Comparison of ENCODE assay signal across 15 cellular contexts in genomic region chr1:151537112-151537511, GRCh38. TPM values are rescaled to one million over a fixed set of nuclear protein-coding genes. Genes with fewer than 3 reads are reported as not detected.
A peak's percentile ranks its signal among the peaks of the same experiment; 100 is the strongest.
DNase-seq lines count a peak whose midpoint lies in the region; ATAC-seq, FAIRE-seq and TF ChIP-seq lines count a peak whose summit lies in the region.
"Had no signal": no experiment of that assay in that cellular context is flagged by ENCODE, and none has a peak within 500 bp of the region (broad histone marks: within the 10 kb centered on the region; RNA-seq: fewer than 3 reads in every experiment).

No MANE protein-coding gene starts in this region.

- H3K4me3 Mint-ChIP-seq in type B pancreatic cell = no peak overlapping the region
- H3K4me3 Mint-ChIP-seq: activated CD8-positive, alpha-beta T cell treated with anti-CD3 and anti-CD28 coated beads, Interleukin-2, amount 10 ng/mL, durations not matched to agents 7 days and 5 days; activated naive CD8-positive, alpha-beta T cell; stimulated activated naive B cell treated with anti-CD40 and anti-IgM and Interleukin-4, amounts not matched to agents 10 μg/mL and 1 μg/mL and 100 μg/mL, for 72 hours had no signal

- TF ChIP-seq EP300 in HepG2 (IDR thresholded peaks at IDR 0.05; ENCODE audit: low read depth in 2 of 2, low read length in 2 of 2) (no peak), HepG2 (CRISPR knock-in tag; IDR thresholded peaks at IDR 0.05; ENCODE audit: borderline replicate concordance) (no peak)

- H3K9ac ChIP-seq in HepG2 (ENCODE audit: insufficient read depth, low read depth, low read length) = no peak overlapping the region

- no peaks in the 10 kb centered on the region for H4K20me1 ChIP-seq in HepG2 (ENCODE audit: insufficient read depth, low read length)

- no peak for TF ChIP-seq POLR2A in HepG2 (IDR thresholded peaks at IDR 0.05; ENCODE audit: insufficient read depth in 1 of 2, low read depth in 2 of 2, low read length in 2 of 2)
- TF ChIP-seq POLR2A in right lobe of liver (IDR thresholded peaks at IDR 0.05) = no peak

- peaks cover 9% of the 10 kb centered on the region for H3K4me1 Mint-ChIP-seq in type B pancreatic cell (ENCODE audit: unreplicated experiment)

- DNase-seq in HepG2 (ENCODE audit: low spot score) (no peak), right lobe of liver (no peak), T1000 (lab: John Stamatoyannopoulos, UW) (peak; percentile 61), fibroblast of the aortic adventitia (ENCODE audit: low read depth) (peak; percentile 97), type B pancreatic cell (ENCODE audit: extremely low spot score, unreplicated experiment) (no peak), NCI-H1048 (lab: John Stamatoyannopoulos, UW) (no peak), HAP-1 (ENCODE audit: low spot score in 2 of 2) (no peak), DMS114 treated with DMSO at 0.1 percent for 48 hours (lab: John Stamatoyannopoulos, UW; ENCODE audit: unreplicated experiment) (no peak)
- DNase-seq: activated CD8-positive, alpha-beta T cell treated with anti-CD3 and anti-CD28 coated beads, Interleukin-2, amount 10 ng/mL, durations not matched to agents 7 days and 5 days; H7; kidney; NCI-H526 treated with DMSO at 0.1 percent for 48 hours; stimulated activated naive B cell treated with anti-CD40 and anti-IgM and Interleukin-4, amounts not matched to agents 10 μg/mL and 1 μg/mL and 100 μg/mL, for 72 hours had no signal

- WGBS in HepG2 (ENCODE audit: low lambda C conversion rate) = 76% methylated on average over 9 of the region's 9 CpGs
- 71% methylated on average over 9 of the region's 9 CpGs for WGBS in right lobe of liver (ENCODE audit: insufficient coverage, low coverage, low lambda C conversion rate, missing lambda C conversion rate)

- ATAC-seq in HepG2 (no peak), right lobe of liver (no peak)
- ATAC-seq: activated CD8-positive, alpha-beta T cell treated with anti-CD3 and anti-CD28 coated beads, Interleukin-2, amount 10 ng/mL, durations not matched to agents 7 days and 5 days; stimulated activated naive B cell treated with anti-CD40 and anti-IgM and Interleukin-4, amounts not matched to agents 10 μg/mL and 1 μg/mL and 100 μg/mL, for 72 hours had no signal

- intact Hi-C loops in HepG2 (cut with micrococcal nuclease; ENCODE audit: unreplicated experiment) = no loop called here
- intact Hi-C loops in right lobe of liver (cut with DNase I) = loop anchor here in 1 of 2 donors (10.0 kb wide), 1 partner anchor 92 kb away; no protein-coding TSS in a partner anchor

- no peaks in the 10 kb centered on the region for H3K27me3 Mint-ChIP-seq in type B pancreatic cell

- peaks cover 9% of the 10 kb centered on the region for H3K79me2 ChIP-seq in HepG2 (ENCODE audit: insufficient read depth, low read length)

- no peak for FAIRE-seq in HepG2 (lab: Jason Lieb, UNC)
- FAIRE-seq: kidney had no signal

- no peak for TF ChIP-seq CTCF in HepG2 (CRISPR knock-in tag; IDR thresholded peaks at IDR 0.05)
- TF ChIP-seq CTCF in right lobe of liver (IDR thresholded peaks at IDR 0.05) = no peak
- no peak for TF ChIP-seq CTCF in fibroblast of the aortic adventitia (IDR thresholded peaks at IDR 0.05; ENCODE audit: insufficient read depth, low read length)
- TF ChIP-seq CTCF in type B pancreatic cell (conservative IDR thresholded peaks at IDR 0.05) = no peak

- H3K27ac ChIP-seq in HepG2 (ENCODE audit: extremely low read length, insufficient read depth, low read length) (no peak overlapping the region), right lobe of liver (no peak overlapping the region)

- H3K9me3 Mint-ChIP-seq in type B pancreatic cell = no peaks in the 10 kb centered on the region
- H3K9me3 Mint-ChIP-seq: neural crest cell; stimulated activated naive B cell treated with anti-CD40 and anti-IgM and Interleukin-4, amounts not matched to agents 10 μg/mL and 1 μg/mL and 100 μg/mL, for 72 hours had no signal

- H3K4me3 ChIP-seq in HepG2 (replicated peaks in 1 of 3; ENCODE audit: insufficient read depth in 1 of 3, low read depth in 2 of 3, low read length in 3 of 3) (no peak overlapping the region), right lobe of liver (no peak overlapping the region), fibroblast of the aortic adventitia (ENCODE audit: low read depth, low read length) (no peak overlapping the region), HAP-1 (no peak overlapping the region)

- in situ Hi-C loops in HepG2 (cut with HindIII; ENCODE audit: extremely low pct_ligation_motif_present, low pct_unique_long_range_greater_than_20kb) = loop anchor here (25.0 kb wide), 1 partner anchor 200 kb away; no protein-coding TSS in a partner anchor
- in situ Hi-C loops in HAP-1 (cut with MboI; ENCODE audit: low sequenced_read_pairs) = no loop called here

- no peak overlapping the region for H3K4me2 ChIP-seq in HepG2 (ENCODE audit: low read depth, low read length)

- no peak overlapping the region for H2AFZ ChIP-seq in HepG2 (ENCODE audit: low read length)

- TF ChIP-seq RAD21 in HepG2 (CRISPR knock-in tag; IDR thresholded peaks at IDR 0.05) = no peak

- H3K27me3 ChIP-seq in HepG2 (ENCODE audit: control insufficient read depth in 1 of 2, insufficient read depth in 2 of 2, low read length in 2 of 2) (no peaks in the 10 kb centered on the region; a peak in 1 of 5 replicates), right lobe of liver (no peaks in the 10 kb centered on the region), HAP-1 (ENCODE audit: low read depth) (no peaks in the 10 kb centered on the region)

- CTCF ChIA-PET in HepG2 (lab: Yijun Ruan, JAX; ENCODE audit: low intra/inter-chr PET ratio, low total read pairs) = interaction anchor here (1.3 kb wide), 1 partner anchor 198 kb away, joined by 3 read pairs; no protein-coding TSS in a partner anchor

- no peaks in the 10 kb centered on the region for H3K36me3 ChIP-seq in HepG2 (replicated peaks in 1 of 2; ENCODE audit: control insufficient read depth in 1 of 2, insufficient read depth in 2 of 2, low read length in 2 of 2)
- peaks cover 0 to 49% (median 16%) of the 10 kb centered on the region in 4 donors for H3K36me3 ChIP-seq in right lobe of liver
- peaks cover 24% of the 10 kb centered on the region for H3K36me3 ChIP-seq in HAP-1 (replicated peaks)

- no peaks in the 10 kb centered on the region for H3K9me3 ChIP-seq in HepG2 (ENCODE audit: low read length)
- no peaks in the 10 kb centered on the region for H3K9me3 ChIP-seq in right lobe of liver
- no peaks in the 10 kb centered on the region for H3K9me3 ChIP-seq in HAP-1

- BruUV-seq in HepG2 (replicated peaks; lab: Mats Ljungman, UMichigan) = no TSS peak

- peaks cover 28% of the 10 kb centered on the region for H3K4me1 ChIP-seq in HepG2 (ENCODE audit: insufficient read depth, low read length)
- H3K4me1 ChIP-seq in right lobe of liver = peaks cover 0 to 16% (median 6%) of the 10 kb centered on the region in 4 donors
- peaks cover 16% of the 10 kb centered on the region for H3K4me1 ChIP-seq in HAP-1

- POLR2A ChIA-PET in HepG2 (lab: Yijun Ruan, JAX) = no interaction called here

- H3K27ac Mint-ChIP-seq in type B pancreatic cell = peak overlapping the region; percentile 71
- H3K27ac Mint-ChIP-seq: activated CD8-positive, alpha-beta T cell treated with anti-CD3 and anti-CD28 coated beads, Interleukin-2, amount 10 ng/mL, durations not matched to agents 7 days and 5 days; activated naive CD8-positive, alpha-beta T cell; stimulated activated naive B cell treated with anti-CD40 and anti-IgM and Interleukin-4, amounts not matched to agents 10 μg/mL and 1 μg/mL and 100 μg/mL, for 72 hours had no signal

- no peaks in the 10 kb centered on the region for H3K36me3 Mint-ChIP-seq in type B pancreatic cell
- H3K36me3 Mint-ChIP-seq: activated naive CD8-positive, alpha-beta T cell; stimulated activated naive B cell treated with anti-CD40 and anti-IgM and Interleukin-4, amounts not matched to agents 10 μg/mL and 1 μg/mL and 100 μg/mL, for 72 hours had no signal

RNA-seq across cellular contexts. Expression of gene TUFT1, which starts 3.0 kb away (rescaled TPM):
- total RNA-seq in HepG2 (2016; rRNA removed; fragmentation: Illumina TruSeq; extraction: Trizol) (7.3 and 7.7 TPM in 2 replicates), right lobe of liver (1 to 10 TPM; 1.6 to 8.0 (median 3.1) TPM), fibroblast of the aortic adventitia (ENCODE audit: low replicate concordance) (3.9 and 5.4 TPM in 2 replicates), type B pancreatic cell (ENCODE audit: low replicate concordance) (15.5 and 34.7 TPM in 2 replicates)
- total RNA-seq in HepG2 (2016; cell fraction: cytosol; rRNA removed; fragmentation: Illumina TruSeq; extraction: Trizol; ENCODE audit: low read depth) = 0.51 and 1.2 TPM in 2 replicates
- total RNA-seq in HepG2 (2016; cell fraction: insoluble cytoplasmic fraction; rRNA removed; fragmentation: Illumina TruSeq; extraction: Trizol) = 6.6 and 6.9 TPM in 2 replicates
- total RNA-seq in HepG2 (2016; cell fraction: membrane; rRNA removed; fragmentation: Illumina TruSeq; extraction: Trizol) = 2.6 and 3.1 TPM in 2 replicates
- total RNA-seq in HepG2 (2016; cell fraction: nucleus; rRNA removed; fragmentation: Illumina TruSeq; extraction: Trizol) = 5.0 and 5.2 TPM in 2 replicates
- 6.4 and 6.7 TPM in 2 replicates for polyA plus RNA-seq in HepG2 (2011; rRNA removed)
- 4.2 and 5.5 TPM in 2 replicates for polyA plus RNA-seq in HepG2 (2011; cell fraction: cytosol; rRNA removed)
- 6.5 and 8.6 TPM in 2 replicates for polyA plus RNA-seq in HepG2 (2011; cell fraction: nucleus; rRNA removed)
- polyA plus RNA-seq in HepG2 (2012) = 5.2 and 6.2 TPM in 2 replicates
- 0.33 and 0.35 TPM in 2 replicates for polyA plus RNA-seq in HepG2 (2016; cell fraction: cytosol; fragmentation: Illumina TruSeq; extraction: Trizol; ENCODE audit: low read depth)
- 5.0 and 5.6 TPM in 2 replicates for polyA plus RNA-seq in HepG2 (2016; cell fraction: insoluble cytoplasmic fraction; fragmentation: Illumina TruSeq; extraction: Trizol; ENCODE audit: low read depth)
- polyA plus RNA-seq in HepG2 (2016; cell fraction: membrane; fragmentation: Illumina TruSeq; extraction: Trizol; ENCODE audit: low read depth) = 1.1 TPM in 2 replicates
- 7.7 and 10.7 TPM in 2 replicates for polyA plus RNA-seq in HepG2 (2016; cell fraction: nucleus; fragmentation: Illumina TruSeq; extraction: Trizol; ENCODE audit: insufficient read depth, low read depth)
- 6.3 and 18.3 TPM in 2 replicates for polyA minus RNA-seq in HepG2 (2011; rRNA and poly(A)+ RNA removed; ENCODE audit: low replicate concordance)
- 3.2 and 3.9 TPM in 2 replicates for polyA minus RNA-seq in HepG2 (2011; cell fraction: cytosol; rRNA and poly(A)+ RNA removed)
- polyA minus RNA-seq in HepG2 (2011; cell fraction: nucleus; rRNA and poly(A)+ RNA removed) = 6.3 and 7.5 TPM in 2 replicates

RNA-seq across cellular contexts. Expression of gene CGN, which starts 25.9 kb away (rescaled TPM):
- 0.24 and 0.75 TPM in 2 replicates for total RNA-seq in HepG2 (2016; rRNA removed; fragmentation: Illumina TruSeq; extraction: Trizol)
- 0.20 and 0.88 TPM in 2 replicates for total RNA-seq in HepG2 (2016; cell fraction: cytosol; rRNA removed; fragmentation: Illumina TruSeq; extraction: Trizol; ENCODE audit: low read depth)
- 0.10 and 0.67 TPM in 2 replicates for total RNA-seq in HepG2 (2016; cell fraction: insoluble cytoplasmic fraction; rRNA removed; fragmentation: Illumina TruSeq; extraction: Trizol)
- 0.19 and 0.28 TPM in 2 replicates for total RNA-seq in HepG2 (2016; cell fraction: membrane; rRNA removed; fragmentation: Illumina TruSeq; extraction: Trizol)
- total RNA-seq in HepG2 (2016; cell fraction: nucleus; rRNA removed; fragmentation: Illumina TruSeq; extraction: Trizol) = 1.3 and 1.6 TPM in 2 replicates
- 0.81 and 1.1 TPM in 2 replicates for polyA plus RNA-seq in HepG2 (2011; rRNA removed)
- 0.18 and 0.21 TPM in 2 replicates for polyA plus RNA-seq in HepG2 (2011; cell fraction: cytosol; rRNA removed)
- polyA plus RNA-seq in HepG2 (2011; cell fraction: nucleus; rRNA removed) = 3.8 TPM in 2 replicates
- polyA plus RNA-seq in HepG2 (2012) = 1.7 and 3.2 TPM in 2 replicates
- 0.03 TPM in 1 of 2 replicates, not detected in the other for polyA plus RNA-seq in HepG2 (2016; cell fraction: cytosol; fragmentation: Illumina TruSeq; extraction: Trizol; ENCODE audit: low read depth)
- 0.27 and 0.43 TPM in 2 replicates for polyA plus RNA-seq in HepG2 (2016; cell fraction: insoluble cytoplasmic fraction; fragmentation: Illumina TruSeq; extraction: Trizol; ENCODE audit: low read depth)
- polyA plus RNA-seq in HepG2 (2016; cell fraction: membrane; fragmentation: Illumina TruSeq; extraction: Trizol; ENCODE audit: low read depth) = 0.03 and 0.10 TPM in 2 replicates
- 2.3 and 2.8 TPM in 2 replicates for polyA plus RNA-seq in HepG2 (2016; cell fraction: nucleus; fragmentation: Illumina TruSeq; extraction: Trizol; ENCODE audit: insufficient read depth, low read depth)
- 0.63 and 2.7 TPM in 2 replicates for polyA minus RNA-seq in HepG2 (2011; rRNA and poly(A)+ RNA removed; ENCODE audit: low replicate concordance)
- 0.70 TPM in 1 of 2 replicates, not detected in the other for polyA minus RNA-seq in HepG2 (2011; cell fraction: cytosol; rRNA and poly(A)+ RNA removed)
- polyA minus RNA-seq in HepG2 (2011; cell fraction: nucleus; rRNA and poly(A)+ RNA removed) = 2.7 and 3.9 TPM in 2 replicates
- 10 to 100 TPM; 15.9 to 65.4 (median 38.6) TPM for total RNA-seq in right lobe of liver
- 0.09 and 1.1 TPM in 2 replicates for total RNA-seq in fibroblast of the aortic adventitia (ENCODE audit: low replicate concordance)
- total RNA-seq in type B pancreatic cell (ENCODE audit: low replicate concordance) = 29.0 and 52.8 TPM in 2 replicates

Comparison
In these comparisons a context has a peak if more than half of its experiments do, and no peak if none do; other contexts are left out.
1. DNase-seq: peak in T1000 (single experiment) and fibroblast of the aortic adventitia (single experiment); none in HepG2 (single experiment), right lobe of liver (0 of 3), type B pancreatic cell (single experiment), NCI-H1048 (single experiment), HAP-1 (0 of 2) and DMS114 treated with DMSO at 0.1 percent for 48 hours (single experiment).